Comparison of ENCODE assay signal across 1 cellular context in the genomic region with DNA sequence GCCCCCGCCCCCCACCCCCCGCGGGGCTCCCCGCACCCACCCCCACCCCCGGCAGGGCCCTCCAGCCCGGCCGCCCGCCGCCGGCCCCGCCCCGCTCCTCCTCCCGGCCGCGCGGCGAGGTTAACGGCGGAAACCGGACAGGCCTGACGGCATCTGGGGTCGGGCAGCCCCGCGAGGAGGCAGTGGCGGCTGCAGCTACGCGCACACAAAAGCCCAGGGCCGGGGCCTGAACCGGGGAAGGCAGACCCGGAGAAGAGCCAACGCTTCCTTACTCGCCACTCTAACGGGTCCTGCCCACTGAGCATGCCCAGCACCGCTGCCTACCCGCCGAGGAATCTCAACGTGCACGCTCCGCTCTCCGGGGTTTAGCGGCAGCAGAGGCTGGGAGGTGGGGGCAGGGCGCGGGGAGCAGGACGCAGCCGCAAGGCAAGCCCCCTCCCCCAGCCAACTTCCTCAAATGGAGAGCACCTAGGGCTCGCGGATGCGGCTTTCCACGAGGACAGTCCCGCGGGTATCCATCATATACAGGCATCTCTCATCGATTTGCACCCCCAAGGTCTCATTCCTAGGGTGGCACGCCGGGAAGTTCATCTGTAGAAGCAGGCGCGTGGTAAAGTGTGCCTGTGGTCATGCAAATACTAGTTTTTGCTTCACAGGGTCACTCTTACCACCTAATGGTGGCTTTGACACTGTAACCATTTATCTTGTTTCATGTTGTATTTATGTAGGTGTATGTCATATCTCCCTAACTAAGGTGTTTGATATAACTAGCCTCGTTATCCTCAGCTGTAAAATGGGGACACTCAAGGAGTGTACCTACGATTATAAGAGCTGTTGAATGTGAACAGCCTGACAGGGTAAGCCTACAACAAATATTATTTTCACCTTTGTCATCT.
A peak's percentile ranks its signal among the peaks of the same experiment; 100 is the strongest.
TF ChIP-seq lines count a peak whose summit lies in the region.

A gene (minus strand): TSS at position 339 of the 896 bp plus-strand sequence. CDS start 761 bp downstream, outside the sequence.

TF ChIP-seq in IMR-90, 13 proteins besides CTCF, POLR2A, EP300 and RAD21 (continued from another document):
- TF ChIP-seq, protein P1, sequence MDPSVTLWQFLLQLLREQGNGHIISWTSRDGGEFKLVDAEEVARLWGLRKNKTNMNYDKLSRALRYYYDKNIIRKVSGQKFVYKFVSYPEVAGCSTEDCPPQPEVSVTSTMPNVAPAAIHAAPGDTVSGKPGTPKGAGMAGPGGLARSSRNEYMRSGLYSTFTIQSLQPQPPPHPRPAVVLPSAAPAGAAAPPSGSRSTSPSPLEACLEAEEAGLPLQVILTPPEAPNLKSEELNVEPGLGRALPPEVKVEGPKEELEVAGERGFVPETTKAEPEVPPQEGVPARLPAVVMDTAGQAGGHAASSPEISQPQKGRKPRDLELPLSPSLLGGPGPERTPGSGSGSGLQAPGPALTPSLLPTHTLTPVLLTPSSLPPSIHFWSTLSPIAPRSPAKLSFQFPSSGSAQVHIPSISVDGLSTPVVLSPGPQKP (IDR thresholded peaks at IDR 0.05; ENCODE audit: borderline replicate concordance, low read depth, low read length) = no peak
- peak; percentile 41; the same call in 1 of the 2 replicates for TF ChIP-seq BHLHE40 (IDR thresholded peaks at IDR 0.05; ENCODE audit: low read depth, low read length)
- TF ChIP-seq, protein P2, sequence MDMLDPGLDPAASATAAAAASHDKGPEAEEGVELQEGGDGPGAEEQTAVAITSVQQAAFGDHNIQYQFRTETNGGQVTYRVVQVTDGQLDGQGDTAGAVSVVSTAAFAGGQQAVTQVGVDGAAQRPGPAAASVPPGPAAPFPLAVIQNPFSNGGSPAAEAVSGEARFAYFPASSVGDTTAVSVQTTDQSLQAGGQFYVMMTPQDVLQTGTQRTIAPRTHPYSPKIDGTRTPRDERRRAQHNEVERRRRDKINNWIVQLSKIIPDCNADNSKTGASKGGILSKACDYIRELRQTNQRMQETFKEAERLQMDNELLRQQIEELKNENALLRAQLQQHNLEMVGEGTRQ (IDR thresholded peaks at IDR 0.05; ENCODE audit: low read depth, low read length) = no peak; the same call in 1 of the 2 replicates
- peak; percentile 97 for TF ChIP-seq MAZ (IDR thresholded peaks at IDR 0.05; ENCODE audit: borderline replicate concordance, low read depth, low read length)
